In the genomic region with DNA sequence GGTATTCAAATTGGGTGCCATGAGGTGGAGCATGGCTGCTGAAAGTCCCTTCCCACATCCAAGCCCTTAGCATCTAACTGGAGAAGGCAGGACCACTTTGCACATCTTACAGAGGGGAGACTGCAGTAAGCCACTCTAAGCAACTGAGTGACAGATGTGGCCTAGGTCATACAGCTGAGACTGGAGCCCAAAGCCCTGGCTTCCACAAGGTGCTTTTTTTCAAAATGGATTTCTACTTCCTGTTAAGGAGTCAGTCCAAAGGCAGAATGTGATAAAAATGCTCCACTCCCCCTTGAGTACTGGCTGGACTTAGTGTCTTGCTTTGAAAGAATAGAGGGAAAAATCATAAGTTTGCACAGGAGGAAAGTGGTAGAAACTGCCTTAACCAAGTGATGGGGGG, we compare ENCODE assay signal across 29 cellular contexts.
"Had no signal": no experiment of that assay in that cellular context is flagged by ENCODE, and none has a peak within 500 bp of the region (broad histone marks: within the 10 kb centered on the region; RNA-seq: fewer than 3 reads in every experiment).

No MANE protein-coding gene starts in this region.

- H3K9ac ChIP-seq: neural progenitor cell, parathyroid adenoma had no signal

- H3K36me3 ChIP-seq: neural progenitor cell, ovary, right lobe of liver, sigmoid colon, stomach, thoracic aorta, thyroid gland, tibial nerve, upper lobe of right lung, uterus had no signal

- H3K27me3 ChIP-seq: neural progenitor cell, ovary, right lobe of liver, sigmoid colon, stomach, thyroid gland, tibial nerve, upper lobe of right lung, uterus had no signal

- DNase-seq: naive thymus-derived CD8-positive, alpha-beta T cell; nephron progenitor cell; occipital lobe; ovary; posterior cingulate gyrus; psoas muscle; right cardiac atrium; right lobe of liver; sigmoid colon; small intestine; stimulated activated CD4-positive, alpha-beta T cell treated with anti-CD3 and anti-CD28 coated beads, Interleukin-15, amount 100 ng/mL, for 24 hours; stimulated activated CD4-positive, alpha-beta T cell treated with anti-CD3 and anti-CD28 coated beads, Interleukin-2, amount 100 ng/mL, for 24 hours; stimulated activated CD4-positive, alpha-beta T cell treated with anti-CD3 and anti-CD28 coated beads, Interleukin-2, amount 100 ng/mL, for 48 hours; stimulated activated CD4-positive, alpha-beta T cell treated with anti-CD3 and anti-CD28 coated beads, Interleukin-4, amount 100 ng/mL, for 24 hours; stimulated activated naive B cell treated with anti-CD40 and anti-IgM and Interleukin-4, amounts not matched to agents 10 μg/mL and 1 μg/mL and 100 μg/mL, for 72 hours; stimulated activated naive CD4-positive, alpha-beta T cell treated with Interleukin-2 at 50 U/mL for 16 hours; stomach; thyroid gland; trophoblast cell; upper lobe of right lung; uterus had no signal

- H3K27ac ChIP-seq: neural progenitor cell, ovary, parathyroid adenoma, psoas muscle, right lobe of liver, sigmoid colon, stomach, thoracic aorta, thyroid gland, tibial nerve, upper lobe of right lung, uterus had no signal

- H3K4me1 ChIP-seq: neural progenitor cell, parathyroid adenoma, psoas muscle, right lobe of liver, sigmoid colon, stomach, thyroid gland, tibial nerve, upper lobe of right lung, uterus had no signal

- H3K9me3 ChIP-seq: ovary, psoas muscle, right lobe of liver, sigmoid colon, stomach, thoracic aorta, thyroid gland, tibial nerve, upper lobe of right lung, uterus had no signal

- H3K4me1 Mint-ChIP-seq: naive thymus-derived CD8-positive, alpha-beta T cell; neural progenitor cell; stimulated activated effector memory CD8-positive, alpha-beta T cell treated with anti-CD3 and anti-CD28 coated beads, Interleukin-12 subunit alpha, Interleukin-12 subunit beta, amount 100 ng/mL, for 72 hours; stimulated activated naive B cell treated with anti-CD40 and anti-IgM and Interleukin-4, amounts not matched to agents 10 μg/mL and 1 μg/mL and 100 μg/mL, for 72 hours had no signal

- ATAC-seq: naive thymus-derived CD8-positive, alpha-beta T cell; natural killer cell treated with Interleukin-12 subunit alpha and Interleukin-12 subunit beta and Interleukin-15 and Interleukin-18, amount 100 ng/mL, for 72 hours; psoas muscle; right cardiac atrium; right lobe of liver; stimulated activated effector memory CD8-positive, alpha-beta T cell treated with anti-CD3 and anti-CD28 coated beads, Interleukin-12 subunit alpha, Interleukin-12 subunit beta, amount 100 ng/mL, for 72 hours; stimulated activated naive B cell treated with anti-CD40 and anti-IgM and Interleukin-4, amounts not matched to agents 10 μg/mL and 1 μg/mL and 100 μg/mL, for 72 hours; upper lobe of right lung had no signal

- H3K4me3 Mint-ChIP-seq: naive thymus-derived CD8-positive, alpha-beta T cell; natural killer cell treated with Interleukin-12 subunit alpha and Interleukin-12 subunit beta and Interleukin-15 and Interleukin-18, amount 100 ng/mL, for 72 hours; nephron progenitor cell; neural progenitor cell; stimulated activated effector memory CD8-positive, alpha-beta T cell treated with anti-CD3 and anti-CD28 coated beads, Interleukin-12 subunit alpha, Interleukin-12 subunit beta, amount 100 ng/mL, for 72 hours; stimulated activated naive B cell treated with anti-CD40 and anti-IgM and Interleukin-4, amounts not matched to agents 10 μg/mL and 1 μg/mL and 100 μg/mL, for 72 hours; stimulated activated naive CD8-positive, alpha-beta T cell treated with anti-CD3 and anti-CD28 coated beads, Interleukin-15, Interleukin-2, amounts not matched to agents 100 ng/mL and 50 ng/mL, for 24 hours had no signal

- H3K36me3 Mint-ChIP-seq: naive thymus-derived CD8-positive, alpha-beta T cell; natural killer cell treated with Interleukin-12 subunit alpha and Interleukin-12 subunit beta and Interleukin-15 and Interleukin-18, amount 100 ng/mL, for 72 hours; neural progenitor cell; stimulated activated effector memory CD8-positive, alpha-beta T cell treated with anti-CD3 and anti-CD28 coated beads, Interleukin-12 subunit alpha, Interleukin-12 subunit beta, amount 100 ng/mL, for 72 hours; stimulated activated naive B cell treated with anti-CD40 and anti-IgM and Interleukin-4, amounts not matched to agents 10 μg/mL and 1 μg/mL and 100 μg/mL, for 72 hours had no signal

- FAIRE-seq: small intestine had no signal

- H2AFZ ChIP-seq: neural progenitor cell, parathyroid adenoma had no signal

- H3K79me2 ChIP-seq: parathyroid adenoma had no signal

- H3K4me3 ChIP-seq: neural progenitor cell, ovary, psoas muscle, right lobe of liver, sigmoid colon, stomach, thoracic aorta, thyroid gland, tibial nerve, upper lobe of right lung, uterus had no signal

- H3K27ac Mint-ChIP-seq: naive thymus-derived CD8-positive, alpha-beta T cell; natural killer cell treated with Interleukin-12 subunit alpha and Interleukin-12 subunit beta and Interleukin-15 and Interleukin-18, amount 100 ng/mL, for 72 hours; nephron progenitor cell; neural progenitor cell; progenitor cell of endocrine pancreas; stimulated activated effector memory CD8-positive, alpha-beta T cell treated with anti-CD3 and anti-CD28 coated beads, Interleukin-12 subunit alpha, Interleukin-12 subunit beta, amount 100 ng/mL, for 72 hours; stimulated activated naive B cell treated with anti-CD40 and anti-IgM and Interleukin-4, amounts not matched to agents 10 μg/mL and 1 μg/mL and 100 μg/mL, for 72 hours; stimulated activated naive CD8-positive, alpha-beta T cell treated with anti-CD3 and anti-CD28 coated beads, Interleukin-15, Interleukin-2, amounts not matched to agents 100 ng/mL and 50 ng/mL, for 24 hours had no signal

- H3K9me3 Mint-ChIP-seq: naive thymus-derived CD8-positive, alpha-beta T cell; natural killer cell treated with Interleukin-12 subunit alpha and Interleukin-12 subunit beta and Interleukin-15 and Interleukin-18, amount 100 ng/mL, for 72 hours; nephron progenitor cell; neural progenitor cell; stimulated activated naive B cell treated with anti-CD40 and anti-IgM and Interleukin-4, amounts not matched to agents 10 μg/mL and 1 μg/mL and 100 μg/mL, for 72 hours had no signal

- H3K4me2 ChIP-seq: neural progenitor cell had no signal
